In genomic region chr3:172749201-172749965, GRCh38 we compare ENCODE assay signal across 9 cellular contexts. TPM values are rescaled to one million over a fixed set of nuclear protein-coding genes. Genes with fewer than 3 reads are reported as not detected.
DNase-seq lines count a peak whose midpoint lies in the region; ATAC-seq and FAIRE-seq lines count a peak whose summit lies in the region.
"Had no signal": no experiment of that assay in that cellular context is flagged by ENCODE, and none has a peak within 500 bp of the region (broad histone marks: within the 10 kb centered on the region; RNA-seq: fewer than 3 reads in every experiment).

No MANE protein-coding gene starts in this region.

- peak overlapping the region; percentile 70 to 71 for H3K27ac ChIP-seq in mucosa of rectum (ENCODE audit: low read depth in 2 of 2, low read length in 2 of 2)

- no peaks in the 10 kb centered on the region for H3K36me3 ChIP-seq in mucosa of rectum (ENCODE audit: control insufficient read depth in 2 of 2, insufficient read depth in 2 of 2, low read length in 2 of 2)

- ATAC-seq in HG02870 (IDR thresholded peaks at IDR 0.05; ENCODE audit: unreplicated experiment) (no peak), GM21619 (IDR thresholded peaks at IDR 0.05; ENCODE audit: unreplicated experiment) (no peak), GM18520 (IDR thresholded peaks at IDR 0.05; ENCODE audit: unreplicated experiment) (no peak), GM21367 (IDR thresholded peaks at IDR 0.05; ENCODE audit: unreplicated experiment) (no peak)

- H3K4me3 ChIP-seq in mucosa of rectum (ENCODE audit: low read length in 2 of 2): peak overlapping the region; percentile 55 to 92

- peak; percentile 47 for FAIRE-seq in GM18507 (lab: Jason Lieb, UNC)

- peak overlapping the region; percentile 38 to 60 for H3K9ac ChIP-seq in mucosa of rectum (ENCODE audit: low read depth in 1 of 2, low read length in 2 of 2)

- no peaks in the 10 kb centered on the region for H3K9me3 ChIP-seq in mucosa of rectum (ENCODE audit: control insufficient read depth in 2 of 2, low read length in 2 of 2)

- H3K4me1 ChIP-seq in mucosa of rectum (ENCODE audit: control insufficient read depth in 2 of 2, insufficient read depth in 2 of 2, low read length in 2 of 2): peaks cover 15 to 20% of the 10 kb centered on the region in 2 donors

- no peaks in the 10 kb centered on the region for H3K27me3 ChIP-seq in mucosa of rectum (ENCODE audit: control insufficient read depth in 2 of 2, insufficient read depth in 2 of 2, low read length in 2 of 2)

- no peak for DNase-seq in GM18507 (ENCODE audit: extremely low spot score, insufficient read length, low read depth)
- DNase-seq in NCI-H526 (lab: John Stamatoyannopoulos, UW): peak; percentile 70 to 83
- DNase-seq in dermis microvascular lymphatic vessel endothelial cell (ENCODE audit: low read depth in 2 of 2): peak; percentile 85 to 94
- DNase-seq: activated naive CD8-positive, alpha-beta T cell treated with anti-CD3 and anti-CD28 coated beads, Interleukin-2, amount 10 ng/mL, durations not matched to agents 7 days and 5 days had no signal

RNA-seq across cellular contexts. Expression of gene ECT2, which starts 1.1 kb away (rescaled TPM):
- 18.1 and 28.1 TPM in 2 replicates for total RNA-seq in dermis microvascular lymphatic vessel endothelial cell

RNA-seq across cellular contexts. Expression of gene NCEH1, which starts 38.5 kb away (rescaled TPM):
- total RNA-seq in dermis microvascular lymphatic vessel endothelial cell: 3.2 and 4.4 TPM in 2 replicates
